ENCODE assay signal across 26 cellular contexts in genomic region chr14:52827426-52827825, GRCh38. TPM values are rescaled to one million over a fixed set of nuclear protein-coding genes. Genes with fewer than 3 reads are reported as not detected.
DNase-seq lines count a peak whose midpoint lies in the region; ATAC-seq, FAIRE-seq and TF ChIP-seq lines count a peak whose summit lies in the region.
"Had no signal": no experiment of that assay in that cellular context is flagged by ENCODE, and none has a peak within 500 bp of the region (broad histone marks: within the 10 kb centered on the region; RNA-seq: fewer than 3 reads in every experiment).

No MANE protein-coding gene starts in this region.

- H3K36me3 ChIP-seq in SK-N-SH (replicated peaks in 1 of 2; ENCODE audit: control insufficient read depth in 1 of 2, insufficient read depth in 2 of 2, low read length in 1 of 2) (no peaks in the 10 kb centered on the region), endodermal cell (ENCODE audit: control insufficient read depth, insufficient read depth, low read length) (no peaks in the 10 kb centered on the region)
- H3K36me3 ChIP-seq: SJSA1 had no signal

- H3K4me1 Mint-ChIP-seq in endodermal cell, result peaks cover 48% of the 10 kb centered on the region
- H3K4me1 Mint-ChIP-seq: B cell had no signal

- H3K4me3 Mint-ChIP-seq in endodermal cell, result peak overlapping the region; percentile 18
- H3K4me3 Mint-ChIP-seq: B cell; CD8-positive, alpha-beta T cell had no signal

- H3K9me2 ChIP-seq in SK-N-SH, result no peaks in the 10 kb centered on the region

- no peak for TF ChIP-seq POLR2A in GM12892 (IDR thresholded peaks at IDR 0.05; ENCODE audit: low read depth, low read length)

- peak overlapping the region; percentile 91 for H3K27ac Mint-ChIP-seq in endodermal cell
- H3K27ac Mint-ChIP-seq: B cell; CD8-positive, alpha-beta T cell had no signal

- CTCF ChIA-PET in SK-N-SH (lab: Yijun Ruan, JAX), result interaction anchor here (1.0 to 3.0 kb wide), 2 partner anchors 133 to 479 kb away, joined by 3 to 16 read pairs; no protein-coding TSS in a partner anchor

- H3F3A ChIP-seq in SK-N-SH (replicated peaks; ENCODE audit: insufficient read depth), result peaks cover 19% of the 10 kb centered on the region

- no peaks in the 10 kb centered on the region for H3K36me3 Mint-ChIP-seq in endodermal cell (ENCODE audit: low read depth)
- H3K36me3 Mint-ChIP-seq: CD8-positive, alpha-beta T cell had no signal

- intact Hi-C loops in cardiac septum (cut with DNase I), result no loop called here

- POLR2A ChIA-PET in SK-N-SH (lab: Yijun Ruan, JAX), result no interaction called here

- H3K27me3 ChIP-seq in SK-N-SH (ENCODE audit: insufficient read depth) (no peaks in the 10 kb centered on the region), endodermal cell (ENCODE audit: control insufficient read depth, insufficient read depth, low read length, poor library complexity, severe bottlenecking) (no peaks in the 10 kb centered on the region)
- H3K27me3 ChIP-seq: SJSA1 had no signal

- no peak for TF ChIP-seq EP300 in SK-N-SH (IDR thresholded peaks at IDR 0.05; ENCODE audit: borderline replicate concordance in 1 of 2, low read depth in 1 of 2, low read length in 1 of 2)

- H2AFZ ChIP-seq in SK-N-SH (ENCODE audit: low read depth), result peak overlapping the region; percentile 43; the same call in 1 of the 2 replicates

- H3K4me3 ChIP-seq in SK-N-SH (ENCODE audit: low read depth in 2 of 2, low read length in 1 of 2) (no peak overlapping the region), endodermal cell (ENCODE audit: low read length) (no peak overlapping the region)
- H3K4me3 ChIP-seq: SJSA1 had no signal

- no peak overlapping the region for H3K4me2 ChIP-seq in SK-N-SH

- H3K9me3 Mint-ChIP-seq in endodermal cell, result no peaks in the 10 kb centered on the region
- H3K9me3 Mint-ChIP-seq: CD8-positive, alpha-beta T cell had no signal

- FAIRE-seq in GM12892 (lab: Jason Lieb, UNC), result no peak

- ATAC-seq in SK-N-SH treated with all-trans-retinoic acid at 6 μM for 48 hours (no peak), GM19467 (IDR thresholded peaks at IDR 0.05; ENCODE audit: unreplicated experiment) (no peak)
- no peak for ATAC-seq in activated CD4-positive, CD25-positive, alpha-beta regulatory T cell treated with anti-CD3 and anti-CD28 coated beads, Interleukin-2, amount 50 U/mL, for 24 hours
- ATAC-seq: CD8-positive, alpha-beta T cell had no signal

- H3K27ac ChIP-seq in SK-N-SH (ENCODE audit: low read depth in 2 of 2, low read length in 1 of 2), result no peak overlapping the region
- no peak overlapping the region for H3K27ac ChIP-seq in endodermal cell (ENCODE audit: low read depth, low read length)
- H3K27ac ChIP-seq: 22Rv1, C4-2B, HL-60, SJSA1 had no signal

- H3K9me3 ChIP-seq in SK-N-SH, result no peaks in the 10 kb centered on the region
- no peaks in the 10 kb centered on the region for H3K9me3 ChIP-seq in endodermal cell (ENCODE audit: control insufficient read depth, low read length)
- H3K9me3 ChIP-seq: Caco-2, SJSA1 had no signal

- no peaks in the 10 kb centered on the region for H3K79me2 ChIP-seq in SK-N-SH (ENCODE audit: insufficient read depth)

- no peak overlapping the region for H3K9ac ChIP-seq in SK-N-SH
- H3K9ac ChIP-seq in endodermal cell (ENCODE audit: extremely low read depth, low read length, poor library complexity, severe bottlenecking), result peak overlapping the region; percentile 18

- H3K27me3 Mint-ChIP-seq in endodermal cell (ENCODE audit: insufficient read depth), result no peaks in the 10 kb centered on the region

- TF ChIP-seq CTCF in SK-N-SH (IDR thresholded peaks at IDR 0.05), result no peak
- no peak for TF ChIP-seq CTCF in endodermal cell (conservative IDR thresholded peaks at IDR 0.05)

- peaks cover 17 to 28% of the 10 kb centered on the region in 2 experiments for H3K4me1 ChIP-seq in SK-N-SH (ENCODE audit: control insufficient read depth in 1 of 2, insufficient read depth in 2 of 2, low read depth in 1 of 2, low read length in 1 of 2)
- H3K4me1 ChIP-seq in endodermal cell (ENCODE audit: control insufficient read depth, insufficient read depth, low read length), result peaks cover 17% of the 10 kb centered on the region
- H3K4me1 ChIP-seq: Caco-2, SJSA1 had no signal

- H4K20me1 ChIP-seq in SK-N-SH (ENCODE audit: insufficient read depth), result no peaks in the 10 kb centered on the region

- DNase-seq in SK-N-SH (no peak), NCI-H82 treated with DMSO at 0.1 percent for 48 hours (lab: John Stamatoyannopoulos, UW; ENCODE audit: unreplicated experiment) (peak; percentile 88), endodermal cell (peak; percentile 71), cardiac septum (ENCODE audit: low spot score) (no peak), GM12892 (ENCODE audit: insufficient read length) (no peak)
- DNase-seq: Caco-2; CD8-positive, alpha-beta T cell; DMS 273 treated with DMSO at 0.1 percent for 48 hours; DMS79; EL; Karpas-422; NCI-H1092 treated with DMSO at 0.1 percent for 48 hours; NCI-H1436; NCI-H2029; NCI-H748 treated with DMSO at 0.1 percent for 48 hours; NK-92 treated with Interleukin-12 subunit alpha and Interleukin-12 subunit beta, amount 100 ng/mL, for 24 hours; Right ventricle myocardium superior; RPMI8226 had no signal

- TF ChIP-seq RAD21 in SK-N-SH (IDR thresholded peaks at IDR 0.05; ENCODE audit: low read length), result no peak

TF ChIP-seq in SK-N-SH, 30 proteins besides CTCF, POLR2A, EP300 and RAD21 (continues in another document):
- TF ChIP-seq TCF12 (IDR thresholded peaks at IDR 0.05), result no peak
- TF ChIP-seq PBX3 (IDR thresholded peaks at IDR 0.05), result no peak
- no peak for TF ChIP-seq CHD2 (IDR thresholded peaks at IDR 0.05; ENCODE audit: low read length, partially characterized antibody)
- TF ChIP-seq RXRA (IDR thresholded peaks at IDR 0.05; ENCODE audit: borderline replicate concordance, low read depth), result no peak
- TF ChIP-seq FOXM1 (IDR thresholded peaks at IDR 0.05; ENCODE audit: low read depth), result no peak
- TF ChIP-seq TEAD4 (IDR thresholded peaks at IDR 0.05; ENCODE audit: borderline replicate concordance, insufficient read depth), result no peak
- TF ChIP-seq MAX (IDR thresholded peaks at IDR 0.05; ENCODE audit: low read depth), result no peak
- TF ChIP-seq SIN3A (IDR thresholded peaks at IDR 0.05; ENCODE audit: borderline replicate concordance, low read depth, low read length), result no peak
- TF ChIP-seq MEF2A (IDR thresholded peaks at IDR 0.05; ENCODE audit: borderline replicate concordance, low read depth), result no peak
- no peak for TF ChIP-seq JUND (IDR thresholded peaks at IDR 0.05)
- TF ChIP-seq FOSL2 (IDR thresholded peaks at IDR 0.05; ENCODE audit: borderline replicate concordance, low read depth), result no peak
- no peak for TF ChIP-seq YY1 (IDR thresholded peaks at IDR 0.05; ENCODE audit: low read depth)
- TF ChIP-seq GATA2 (CRISPR knock-in tag; IDR thresholded peaks at IDR 0.05), result no peak
- no peak for TF ChIP-seq MXI1 (IDR thresholded peaks at IDR 0.05; ENCODE audit: low read depth, low read length)

TF ChIP-seq in SK-N-SH treated with all-trans-retinoic acid at 6 μM for 48 hours, 23 proteins besides CTCF, POLR2A, EP300 and RAD21:
- TF ChIP-seq ISL1 (CRISPR knock-in tag; IDR thresholded peaks at IDR 0.05), result no peak
- no peak for TF ChIP-seq SNAI2 (CRISPR knock-in tag; IDR thresholded peaks at IDR 0.05)
- TF ChIP-seq ESRRG (CRISPR knock-in tag; IDR thresholded peaks at IDR 0.05), result no peak

RNA-seq across cellular contexts. Expression of gene GNPNAT1, which starts 36.0 kb away (rescaled TPM):
- 15.2 and 18.0 TPM in 2 replicates for polyA plus RNA-seq in SK-N-SH (2012; rRNA removed)
- 20.7 and 25.8 TPM in 2 replicates for polyA plus RNA-seq in SK-N-SH (2012; cell fraction: cytosol; rRNA removed)
- 6.6 and 8.8 TPM in 2 replicates for polyA plus RNA-seq in SK-N-SH (2012; cell fraction: nucleus; rRNA removed)
- total RNA-seq in endodermal cell (10 to 100 TPM; 68.4 to 78.2 TPM), cardiac septum (7.7 TPM)
- 26.7 TPM for polyA plus RNA-seq in endodermal cell (2013, experiment 1 of 2)
- polyA plus RNA-seq in endodermal cell (2013, experiment 2 of 2), result 23.9 TPM
- polyA plus RNA-seq in GM12892 (2012; ENCODE audit: missing spikeins), result 21.3 TPM

Comparison
In these comparisons a context has a peak if more than half of its experiments do, and no peak if none do; other contexts are left out.
1. DNase-seq: peak in NCI-H82 treated with DMSO at 0.1 percent for 48 hours (single experiment) and endodermal cell (single experiment); none in SK-N-SH (single experiment), cardiac septum (single experiment) and GM12892 (single experiment).